Comparison of ENCODE assay signal across 20 cellular contexts in genomic region chrX:31706456-31706855, GRCh38.
"Had no signal": no experiment of that assay in that cellular context is flagged by ENCODE, and none has a peak within 500 bp of the region (broad histone marks: within the 10 kb centered on the region; RNA-seq: fewer than 3 reads in every experiment).

No MANE protein-coding gene starts in this region.

- H3K4me3 ChIP-seq: lung, right atrium auricular region, smooth muscle cell, thyroid gland, uterus had no signal

- H3K27me3 ChIP-seq: neutrophil, right atrium auricular region, uterus had no signal

- H3K4me1 Mint-ChIP-seq: activated naive CD8-positive, alpha-beta T cell treated with anti-CD3 and anti-CD28 coated beads for 36 hours; central memory CD8-positive, alpha-beta T cell; naive thymus-derived CD4-positive, alpha-beta T cell had no signal

- H3K9me3 Mint-ChIP-seq: activated CD4-positive, alpha-beta memory T cell treated with anti-CD3 and anti-CD28 coated beads for 36 hours; activated naive CD8-positive, alpha-beta T cell treated with anti-CD3 and anti-CD28 coated beads for 36 hours; dendritic cell treated with granulocyte-macrophage colony-stimulating factor and Interleukin-4, amounts not matched to agents 40 ng/mL and 50 ng/mL, for 4 days had no signal

- ATAC-seq: activated T-cell treated with anti-CD3 and anti-CD28 coated beads, Interleukin-2, amount 50 U/mL, for 72 hours; effector memory CD8-positive, alpha-beta T cell; left colon; naive thymus-derived CD4-positive, alpha-beta T cell had no signal

- H3K27me3 Mint-ChIP-seq: activated CD4-positive, alpha-beta memory T cell treated with anti-CD3 and anti-CD28 coated beads for 36 hours; activated naive CD8-positive, alpha-beta T cell treated with anti-CD3 and anti-CD28 coated beads for 36 hours; central memory CD8-positive, alpha-beta T cell; dendritic cell treated with granulocyte-macrophage colony-stimulating factor and Interleukin-4, amounts not matched to agents 40 ng/mL and 50 ng/mL, for 4 days; effector memory CD8-positive, alpha-beta T cell; naive thymus-derived CD4-positive, alpha-beta T cell had no signal

- H3K9me3 ChIP-seq: neutrophil, right atrium auricular region, thyroid gland, uterus had no signal

- H3K27ac Mint-ChIP-seq: activated CD4-positive, alpha-beta memory T cell treated with anti-CD3 and anti-CD28 coated beads for 36 hours; activated naive CD8-positive, alpha-beta T cell treated with anti-CD3 and anti-CD28 coated beads for 36 hours; activated T-cell treated with anti-CD3 and anti-CD28 coated beads, Interleukin-2, amount 50 U/mL, for 72 hours; dendritic cell treated with granulocyte-macrophage colony-stimulating factor and Interleukin-4, amounts not matched to agents 40 ng/mL and 50 ng/mL, for 4 days; effector memory CD8-positive, alpha-beta T cell; naive thymus-derived CD4-positive, alpha-beta T cell had no signal

- H3K27ac ChIP-seq: epithelial cell of prostate, neutrophil, right atrium auricular region, thyroid gland, uterus had no signal

- H3K4me3 Mint-ChIP-seq: activated CD4-positive, alpha-beta memory T cell treated with anti-CD3 and anti-CD28 coated beads for 36 hours; activated naive CD8-positive, alpha-beta T cell treated with anti-CD3 and anti-CD28 coated beads for 36 hours; activated T-cell treated with anti-CD3 and anti-CD28 coated beads, Interleukin-2, amount 50 U/mL, for 72 hours; central memory CD8-positive, alpha-beta T cell; dendritic cell treated with granulocyte-macrophage colony-stimulating factor and Interleukin-4, amounts not matched to agents 40 ng/mL and 50 ng/mL, for 4 days; effector memory CD8-positive, alpha-beta T cell; naive thymus-derived CD4-positive, alpha-beta T cell had no signal

- H3K36me3 Mint-ChIP-seq: activated CD4-positive, alpha-beta memory T cell treated with anti-CD3 and anti-CD28 coated beads for 36 hours; activated naive CD8-positive, alpha-beta T cell treated with anti-CD3 and anti-CD28 coated beads for 36 hours; naive thymus-derived CD4-positive, alpha-beta T cell had no signal

- DNase-seq: activated CD4-positive, alpha-beta memory T cell treated with anti-CD3 and anti-CD28 coated beads for 36 hours; activated CD4-positive, CD25-positive, alpha-beta regulatory T cell treated with anti-CD3 and anti-CD28 coated beads, Interleukin-2, amount 50 U/mL, for 72 hours; activated gamma-delta T cell treated with Interleukin-2 at 50 U/mL for 16 hours; activated naive CD8-positive, alpha-beta T cell treated with anti-CD3 and anti-CD28 coated beads for 36 hours; activated T-cell treated with anti-CD3 and anti-CD28 coated beads, Interleukin-2, amount 50 U/mL, for 72 hours; aorta; effector memory CD8-positive, alpha-beta T cell; hypothalamus; left colon; naive thymus-derived CD4-positive, alpha-beta T cell; posterior cingulate gyrus; thyroid gland; uterus had no signal

- H3K4me2 ChIP-seq: smooth muscle cell had no signal

- H3K36me3 ChIP-seq: neutrophil, right atrium auricular region, thyroid gland, uterus had no signal

- H3K4me1 ChIP-seq: thyroid gland, uterus had no signal
